7 cellular contexts compared by ENCODE assay signal in the genomic region with DNA sequence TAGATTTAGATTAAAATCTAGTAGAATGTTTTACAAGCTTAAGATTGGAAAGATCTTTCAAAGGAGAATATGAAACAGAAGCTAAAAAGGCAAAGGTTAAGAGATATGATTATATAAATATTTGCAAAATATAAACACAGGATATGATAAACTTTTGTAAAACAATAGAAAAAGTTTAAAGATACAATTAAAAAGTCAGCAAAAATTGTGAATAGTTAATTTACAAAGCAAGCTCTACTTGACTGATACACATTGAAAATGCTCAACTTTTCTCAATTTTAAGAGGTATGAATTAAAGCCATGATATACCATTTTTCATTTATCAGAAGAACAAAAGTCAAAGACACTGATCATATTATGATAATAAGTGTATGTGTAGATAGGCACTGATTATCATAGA.
"Had no signal": no experiment of that assay in that cellular context is flagged by ENCODE, and none has a peak within 500 bp of the region (broad histone marks: within the 10 kb centered on the region; RNA-seq: fewer than 3 reads in every experiment).

No MANE protein-coding gene starts in this region.

- FAIRE-seq: GM12878, GM12891, GM12892, GM18507, GM19239 had no signal

- ATAC-seq: GM12878 had no signal

- DNase-seq: GDM1, GF-D8 had no signal

- H3K4me3 ChIP-seq: GM12878 had no signal
